ENCODE assay signal across 29 cellular contexts in the genomic region with DNA sequence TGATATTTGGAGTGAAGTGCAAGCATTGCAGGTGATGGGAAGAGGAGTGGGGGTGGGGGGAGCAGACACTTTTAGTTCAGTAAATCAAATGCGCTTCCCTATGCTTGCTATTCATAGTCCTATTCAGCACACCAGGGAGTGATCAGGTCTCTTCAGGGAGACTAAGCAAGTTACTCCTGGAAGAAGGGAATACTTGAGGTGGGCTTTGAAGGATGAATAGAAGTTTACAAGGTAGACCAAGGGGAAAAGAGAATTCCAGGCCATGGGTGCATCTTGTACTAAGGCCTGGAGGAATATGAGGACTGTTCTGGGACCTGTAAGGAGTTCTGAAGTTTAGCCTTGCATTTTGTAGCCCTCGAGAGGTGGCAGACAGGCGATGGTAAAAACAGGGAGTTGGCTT. TPM values are rescaled to one million over a fixed set of nuclear protein-coding genes. Genes with fewer than 3 reads are reported as not detected.
"Had no signal": no experiment of that assay in that cellular context is flagged by ENCODE, and none has a peak within 500 bp of the region (broad histone marks: within the 10 kb centered on the region; RNA-seq: fewer than 3 reads in every experiment).

No MANE protein-coding gene starts in this region.

- DNase-seq: activated B cell treated with CpG ODN at 0.5 μM for 24 hours; activated CD4-positive, alpha-beta T cell treated with anti-CD3 and anti-CD28 coated beads, Interleukin-2, amount 50 U/mL, for 48 hours; activated CD8-positive, alpha-beta memory T cell treated with anti-CD3 and anti-CD28 coated beads, Interleukin-2, amount 50 U/mL, for 48 hours; activated T-cell treated with anti-CD3 and anti-CD28 coated beads, Interleukin-2, amount 50 U/mL, for 24 hours; amniotic stem cell; brain microvascular endothelial cell; cortex of kidney; foreskin fibroblast; head of caudate nucleus; hippocampal formation; left cardiac atrium; left ventricle myocardium superior; mammary epithelial cell; pancreas; sigmoid colon; stimulated activated CD4-positive, alpha-beta T cell treated with anti-CD3 and anti-CD28 coated beads, Interleukin-1b, Interleukin-23, amount 100 ng/mL, for 48 hours; stimulated activated naive CD4-positive, alpha-beta T cell; SW 1271; tibial artery; upper lobe of right lung had no signal

- ATAC-seq: esophagus mucosa, left cardiac atrium, left ventricle myocardium superior, upper lobe of right lung had no signal

- H3K27me3 ChIP-seq: brain microvascular endothelial cell, pancreas, sigmoid colon, suprapubic skin, tibial artery, upper lobe of right lung had no signal

- H3K4me3 Mint-ChIP-seq: activated B cell treated with CpG ODN at 0.5 μM for 24 hours; activated naive CD8-positive, alpha-beta T cell; activated T-cell treated with anti-CD3 and anti-CD28 coated beads, Interleukin-2, amount 50 U/mL, for 24 hours; T-helper 2 cell treated with Interferon-gamma antibody and Interleukin-4, amounts not matched to agents 5 μg/mL and 100 μg/mL, for 36 hours had no signal

- H3K27ac ChIP-seq: brain microvascular endothelial cell, pancreas, prostate gland, sigmoid colon, suprapubic skin, tibial artery, upper lobe of right lung had no signal

- FAIRE-seq: astrocyte, keratinocyte, pancreas had no signal

- H3K27me3 Mint-ChIP-seq: activated B cell treated with CpG ODN at 0.5 μM for 24 hours; activated naive CD8-positive, alpha-beta T cell; activated T-cell treated with anti-CD3 and anti-CD28 coated beads, Interleukin-2, amount 50 U/mL, for 24 hours had no signal

- H3K9me3 Mint-ChIP-seq: activated B cell treated with CpG ODN at 0.5 μM for 24 hours; activated T-cell treated with anti-CD3 and anti-CD28 coated beads, Interleukin-2, amount 50 U/mL, for 24 hours; T-helper 2 cell treated with Interferon-gamma antibody and Interleukin-4, amounts not matched to agents 5 μg/mL and 100 μg/mL, for 36 hours had no signal

- H3K4me3 ChIP-seq: pancreas, prostate gland, sigmoid colon, smooth muscle cell, suprapubic skin, tibial artery, upper lobe of right lung had no signal

- H3K9me3 ChIP-seq: pancreas, prostate gland, sigmoid colon, suprapubic skin, tibial artery, upper lobe of right lung had no signal

- H3K27ac Mint-ChIP-seq: activated B cell treated with CpG ODN at 0.5 μM for 24 hours; activated naive CD8-positive, alpha-beta T cell; activated T-cell treated with anti-CD3 and anti-CD28 coated beads, Interleukin-2, amount 50 U/mL, for 24 hours; T-helper 2 cell treated with Interferon-gamma antibody and Interleukin-4, amounts not matched to agents 5 μg/mL and 100 μg/mL, for 36 hours had no signal

- H3K4me1 ChIP-seq: pancreas, prostate gland, suprapubic skin, tibial artery, upper lobe of right lung had no signal

RNA-seq across cellular contexts. Expression of a gene that starts 40.1 kb away (rescaled TPM):
- polyA plus RNA-seq: neural cell had no signal
